16 cellular contexts compared by ENCODE assay signal in genomic region chr17:16872351-16872751, GRCh38.
A peak's percentile ranks its signal among the peaks of the same experiment; 100 is the strongest.
DNase-seq lines count a peak whose midpoint lies in the region; ATAC-seq and TF ChIP-seq lines count a peak whose summit lies in the region.
"Had no signal": no experiment of that assay in that cellular context is flagged by ENCODE, and none has a peak within 500 bp of the region (broad histone marks: within the 10 kb centered on the region; RNA-seq: fewer than 3 reads in every experiment).

No MANE protein-coding gene starts in this region.

- H3K4me1 ChIP-seq in left ventricle myocardium inferior (no peaks in the 10 kb centered on the region), endodermal cell (ENCODE audit: control insufficient read depth, insufficient read depth, low read length) (no peaks in the 10 kb centered on the region)
- H3K4me1 ChIP-seq: Caco-2 had no signal

- H3K27me3 ChIP-seq in left ventricle myocardium inferior (ENCODE audit: low read depth) (peaks cover 11% of the 10 kb centered on the region), endodermal cell (ENCODE audit: control insufficient read depth, insufficient read depth, low read length, poor library complexity, severe bottlenecking) (no peaks in the 10 kb centered on the region)

- no peak overlapping the region for H3K4me3 Mint-ChIP-seq in endodermal cell
- no peak overlapping the region for H3K4me3 Mint-ChIP-seq in osteocyte (ENCODE audit: unreplicated experiment)
- H3K4me3 Mint-ChIP-seq: CD14-positive monocyte had no signal

- no peak for ATAC-seq in HG02870 (IDR thresholded peaks at IDR 0.05; ENCODE audit: unreplicated experiment)
- ATAC-seq in GM18505 (IDR thresholded peaks at IDR 0.05; ENCODE audit: unreplicated experiment), result no peak

- H3K9me3 Mint-ChIP-seq in endodermal cell (peaks cover 4% of the 10 kb centered on the region), osteocyte (ENCODE audit: unreplicated experiment) (no peaks in the 10 kb centered on the region)

- no peak overlapping the region for H3K4me3 ChIP-seq in left ventricle myocardium inferior
- H3K4me3 ChIP-seq in endodermal cell (ENCODE audit: low read length), result no peak overlapping the region

- H3K36me3 Mint-ChIP-seq in endodermal cell (ENCODE audit: low read depth) (no peaks in the 10 kb centered on the region), osteocyte (ENCODE audit: unreplicated experiment) (no peaks in the 10 kb centered on the region)
- H3K36me3 Mint-ChIP-seq: CD14-positive monocyte had no signal

- no peak overlapping the region for H3K9ac ChIP-seq in endodermal cell (ENCODE audit: extremely low read depth, low read length, poor library complexity, severe bottlenecking)

- intact Hi-C loops in cardiac septum (cut with DNase I), result no loop called here
- intact Hi-C loops in left ventricle myocardium inferior (cut with micrococcal nuclease), result no loop called here

- H3K27ac Mint-ChIP-seq in endodermal cell, result no peak overlapping the region
- no peak overlapping the region for H3K27ac Mint-ChIP-seq in osteocyte (ENCODE audit: unreplicated experiment)
- H3K27ac Mint-ChIP-seq: CD14-positive monocyte had no signal

- H3K27ac ChIP-seq in left ventricle myocardium inferior (replicated peaks), result no peak overlapping the region
- no peak overlapping the region for H3K27ac ChIP-seq in endodermal cell (ENCODE audit: low read depth, low read length)

- peaks cover 12% of the 10 kb centered on the region for H3K4me1 Mint-ChIP-seq in endodermal cell
- no peaks in the 10 kb centered on the region for H3K4me1 Mint-ChIP-seq in osteocyte (ENCODE audit: unreplicated experiment)
- H3K4me1 Mint-ChIP-seq: CD14-positive monocyte had no signal

- H3K9me3 ChIP-seq in left ventricle myocardium inferior (replicated peaks) (peaks cover 4% of the 10 kb centered on the region), endodermal cell (ENCODE audit: control insufficient read depth, low read length) (peaks cover 4% of the 10 kb centered on the region)

- DNase-seq in cardiac septum (ENCODE audit: low spot score) (peak; percentile 64), left ventricle myocardium inferior (no peak), endodermal cell (peak; percentile 51), osteocyte (ENCODE audit: extremely low spot score, unreplicated experiment) (peak; percentile 76), HPDE6-E6E7 (ENCODE audit: extremely low spot score) (no peak), NCI-H526 (lab: John Stamatoyannopoulos, UW) (no peak)
- DNase-seq: GDM1, MM.1S, NCI-H187 treated with DMSO at 0.1 percent for 48 hours, NCI-H446 treated with DMSO at 0.1 percent for 48 hours, NCI-H82, SHP77 had no signal

- no peak for TF ChIP-seq CTCF in left ventricle myocardium inferior (IDR thresholded peaks at IDR 0.05; ENCODE audit: borderline replicate concordance)
- no peak for TF ChIP-seq CTCF in endodermal cell (conservative IDR thresholded peaks at IDR 0.05)
- TF ChIP-seq CTCF in osteocyte (IDR thresholded peaks at IDR 0.05), result no peak

- 89 to 91% methylated on average over 8 to 10 of the region's 10 CpGs for WGBS in endodermal cell (ENCODE audit: insufficient coverage in 1 of 2, insufficient read length in 1 of 2), 2 experiments

- TF ChIP-seq POLR2A in GM18505 (IDR thresholded peaks at IDR 0.05; ENCODE audit: borderline replicate concordance, extremely low read depth, insufficient read depth, insufficient read length), result no peak

- H3K27me3 Mint-ChIP-seq in endodermal cell (ENCODE audit: insufficient read depth), result no peaks in the 10 kb centered on the region
- H3K27me3 Mint-ChIP-seq in osteocyte (ENCODE audit: unreplicated experiment), result peaks cover 13% of the 10 kb centered on the region

- H3K36me3 ChIP-seq in left ventricle myocardium inferior (no peaks in the 10 kb centered on the region), endodermal cell (ENCODE audit: control insufficient read depth, insufficient read depth, low read length) (no peaks in the 10 kb centered on the region)

Comparison
In these comparisons a context has a peak if more than half of its experiments do, and no peak if none do; other contexts are left out.
1. DNase-seq: peak in cardiac septum (single experiment), endodermal cell (single experiment) and osteocyte (single experiment); none in left ventricle myocardium inferior (single experiment), HPDE6-E6E7 (single experiment) and NCI-H526 (0 of 2).